In the genomic region with DNA sequence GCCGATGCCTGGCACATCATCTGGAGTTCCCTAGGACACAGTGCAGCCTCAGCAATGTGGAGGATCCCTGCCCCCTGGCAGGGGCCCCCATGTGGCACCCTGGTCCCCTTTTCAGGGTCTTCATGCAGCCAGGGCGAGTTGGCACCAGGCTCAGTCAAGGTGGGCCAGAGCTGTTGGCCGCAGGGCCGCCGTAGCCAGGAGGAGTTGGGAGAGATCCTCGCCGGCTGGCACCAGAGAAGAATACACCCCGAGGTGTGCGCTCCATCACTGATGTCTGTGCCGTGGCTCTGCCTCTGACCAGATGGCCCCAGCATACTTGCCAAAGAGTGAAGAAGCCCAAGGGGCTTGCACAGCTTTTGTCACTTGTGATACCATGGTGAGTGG, we compare ENCODE assay signal across 13 cellular contexts. TPM values are rescaled to one million over a fixed set of nuclear protein-coding genes. Genes with fewer than 3 reads are reported as not detected.
DNase-seq lines count a peak whose midpoint lies in the region; ATAC-seq and TF ChIP-seq lines count a peak whose summit lies in the region.
"Had no signal": no experiment of that assay in that cellular context is flagged by ENCODE, and none has a peak within 500 bp of the region (broad histone marks: within the 10 kb centered on the region; RNA-seq: fewer than 3 reads in every experiment).

No MANE protein-coding gene starts in this region.

- no peak overlapping the region for H3K4me3 ChIP-seq in body of pancreas
- no peak overlapping the region for H3K4me3 ChIP-seq in mesendoderm (ENCODE audit: low read length)
- H3K4me3 ChIP-seq in tibial artery: peak overlapping the region in 1 of 2 donors; percentile 39

- no peak overlapping the region for H3K4me2 ChIP-seq in mesendoderm (ENCODE audit: low read length)

- no peaks in the 10 kb centered on the region for H3K79me1 ChIP-seq in mesendoderm (ENCODE audit: low read length)

- DNase-seq in activated naive CD4-positive, alpha-beta T cell treated with anti-CD3 and anti-CD28 coated beads, Interleukin-2, amount 10 ng/mL, durations not matched to agents 7 days and 5 days: no peak
- DNase-seq in activated naive CD4-positive, alpha-beta T cell treated with anti-CD3 and anti-CD28 coated beads, Interleukin-2, amount 50 U/mL, for 16 hours: no peak
- DNase-seq in body of pancreas: no peak
- DNase-seq in mesendoderm: no peak
- peak in 1 of 2 donors; percentile 66 for DNase-seq in tibial artery
- DNase-seq in NCI-H2029 (lab: John Stamatoyannopoulos, UW): no peak
- DNase-seq in SKM-1 (lab: John Stamatoyannopoulos, UW; ENCODE audit: unreplicated experiment): no peak
- DNase-seq: activated CD8-positive, alpha-beta memory T cell treated with anti-CD3 and anti-CD28 coated beads, Interleukin-2, amount 50 U/mL, for 4 hours; foreskin melanocyte; NCI-H526; stimulated activated naive CD4-positive, alpha-beta T cell; T-helper 17 cell had no signal

- H3K4me1 Mint-ChIP-seq in activated naive CD4-positive, alpha-beta T cell treated with anti-CD3 and anti-CD28 coated beads, Interleukin-2, amount 10 ng/mL, durations not matched to agents 7 days and 5 days: peaks cover 59% of the 10 kb centered on the region

- intact Hi-C loops in body of pancreas (cut with DNase I): no loop called here
- intact Hi-C loops in tibial artery (cut with DNase I; ENCODE audit: low total_unique reads): no loop called here

- no peak for TF ChIP-seq POLR2A in body of pancreas (IDR thresholded peaks at IDR 0.05)

- H3K56ac ChIP-seq in mesendoderm (ENCODE audit: low read length): peak overlapping the region; percentile 74

- no peak for TF ChIP-seq CTCF in body of pancreas (IDR thresholded peaks at IDR 0.05)
- no peak for TF ChIP-seq CTCF in tibial artery (IDR thresholded peaks at IDR 0.05)

- H3K27me3 Mint-ChIP-seq in activated naive CD4-positive, alpha-beta T cell treated with anti-CD3 and anti-CD28 coated beads, Interleukin-2, amount 10 ng/mL, durations not matched to agents 7 days and 5 days: no peaks in the 10 kb centered on the region
- H3K27me3 Mint-ChIP-seq: T-helper 17 cell had no signal

- H3K4me3 Mint-ChIP-seq in activated naive CD4-positive, alpha-beta T cell treated with anti-CD3 and anti-CD28 coated beads, Interleukin-2, amount 10 ng/mL, durations not matched to agents 7 days and 5 days: no peak overlapping the region

- no peak overlapping the region for H2BK15ac ChIP-seq in mesendoderm (replicated peaks; ENCODE audit: low read depth)

- H2BK5ac ChIP-seq in mesendoderm (ENCODE audit: low read length): peak overlapping the region; percentile 43

- no peak overlapping the region for H2AK5ac ChIP-seq in mesendoderm (ENCODE audit: low read length)

- H2BK120ac ChIP-seq in mesendoderm (ENCODE audit: low read depth, low read length): no peak overlapping the region

- H4K8ac ChIP-seq in mesendoderm (ENCODE audit: low read depth, low read length): no peak overlapping the region

- H3K9me3 Mint-ChIP-seq in activated naive CD4-positive, alpha-beta T cell treated with anti-CD3 and anti-CD28 coated beads, Interleukin-2, amount 10 ng/mL, durations not matched to agents 7 days and 5 days: no peaks in the 10 kb centered on the region

- no peak overlapping the region for H4K5ac ChIP-seq in mesendoderm (ENCODE audit: low read length)

- peaks cover 25% of the 10 kb centered on the region for H3K36me3 Mint-ChIP-seq in activated naive CD4-positive, alpha-beta T cell treated with anti-CD3 and anti-CD28 coated beads, Interleukin-2, amount 10 ng/mL, durations not matched to agents 7 days and 5 days

- H3K4me1 ChIP-seq in body of pancreas: peaks cover 46% of the 10 kb centered on the region
- H3K4me1 ChIP-seq in mesendoderm (ENCODE audit: control insufficient read depth, low read depth, low read length): peaks cover 14% of the 10 kb centered on the region
- H3K4me1 ChIP-seq in tibial artery: peaks cover 4 to 97% (median 82%) of the 10 kb centered on the region in 4 donors

- H3K9me3 ChIP-seq in body of pancreas: no peaks in the 10 kb centered on the region
- no peaks in the 10 kb centered on the region for H3K9me3 ChIP-seq in tibial artery

- H3K9ac ChIP-seq in mesendoderm (ENCODE audit: low read length): no peak overlapping the region

- no peak overlapping the region for H3K4ac ChIP-seq in mesendoderm (ENCODE audit: low read depth, low read length)

- ATAC-seq in body of pancreas (no peak), HG03039 (IDR thresholded peaks at IDR 0.05; ENCODE audit: unreplicated experiment) (no peak)

- peak overlapping the region; percentile 69 to 81 (median 72) for H3K27ac ChIP-seq in body of pancreas
- peak overlapping the region; percentile 52 for H3K27ac ChIP-seq in mesendoderm (ENCODE audit: low read depth, low read length)
- peak overlapping the region; percentile 83 to 97 for H3K27ac ChIP-seq in tibial artery

- CTCF ChIA-PET in activated naive CD4-positive, alpha-beta T cell treated with anti-CD3 and anti-CD28 coated beads, Interleukin-2, amount 10 ng/mL, durations not matched to agents 7 days and 5 days (lab: Charles Lee): interaction anchor here (1.3 to 3.6 kb wide), 4 partner anchors 10 to 193 kb away, joined by 3 to 20 read pairs (median 3); a partner anchor contains a TSS

- no peaks in the 10 kb centered on the region for H3K27me3 ChIP-seq in body of pancreas
- H3K27me3 ChIP-seq in mesendoderm (ENCODE audit: insufficient read depth, low read length, poor library complexity): no peaks in the 10 kb centered on the region
- no peaks in the 10 kb centered on the region for H3K27me3 ChIP-seq in tibial artery

- H3K36me3 ChIP-seq in body of pancreas (replicated peaks in 1 of 2; ENCODE audit: insufficient read depth in 1 of 2, low read depth in 2 of 2): peaks cover 0 to 5% of the 10 kb centered on the region in 2 donors
- H3K36me3 ChIP-seq in mesendoderm (ENCODE audit: control insufficient read depth, insufficient read depth, low read length): no peaks in the 10 kb centered on the region
- peaks cover 36 to 75% (median 57%) of the 10 kb centered on the region in 3 donors for H3K36me3 ChIP-seq in tibial artery

- H3K23ac ChIP-seq in mesendoderm (ENCODE audit: low read length): no peak overlapping the region

- peak overlapping the region; percentile 44 for H3K27ac Mint-ChIP-seq in activated naive CD4-positive, alpha-beta T cell treated with anti-CD3 and anti-CD28 coated beads, Interleukin-2, amount 10 ng/mL, durations not matched to agents 7 days and 5 days

- no peaks in the 10 kb centered on the region for H3K79me2 ChIP-seq in mesendoderm (ENCODE audit: control insufficient read depth, insufficient read depth, low read length)

- WGBS in body of pancreas, 2 donors: 90 to 94% methylated on average over 3 to 10 of the region's 10 CpGs
- no CpG with 5 or more reads among the region's 10 CpGs for WGBS in mesendoderm (ENCODE audit: extremely low coverage, insufficient coverage, low lambda C conversion rate)

- peak overlapping the region; percentile 8 for H3K18ac ChIP-seq in mesendoderm (ENCODE audit: low read length)

RNA-seq across cellular contexts. Expression of a gene that starts 11.0 kb away (rescaled TPM):
- total RNA-seq in body of pancreas: 10 to 100 TPM; 45.1 to 78.4 TPM
- 6.1 TPM for polyA plus RNA-seq in mesendoderm (2013, experiment 1 of 2)
- 7.0 TPM for polyA plus RNA-seq in mesendoderm (2013, experiment 2 of 2)

RNA-seq across cellular contexts. Expression of a gene that starts 46.7 kb away (rescaled TPM):
- total RNA-seq in body of pancreas: 10 to 100 TPM in 1 of 2 donors, 1 to 10 TPM in 1; 6.9 to 15.3 TPM
- polyA plus RNA-seq in mesendoderm (2013, experiment 1 of 2): 18.4 TPM
- 18.4 TPM for polyA plus RNA-seq in mesendoderm (2013, experiment 2 of 2)

RNA-seq across cellular contexts. Expression of a gene that starts 46.9 kb away (rescaled TPM):
- total RNA-seq in body of pancreas: 10 to 100 TPM; 52.7 TPM
- polyA plus RNA-seq in mesendoderm (2013, experiment 1 of 2): 78.4 TPM
- 78.6 TPM for polyA plus RNA-seq in mesendoderm (2013, experiment 2 of 2)
